In the genomic region with DNA sequence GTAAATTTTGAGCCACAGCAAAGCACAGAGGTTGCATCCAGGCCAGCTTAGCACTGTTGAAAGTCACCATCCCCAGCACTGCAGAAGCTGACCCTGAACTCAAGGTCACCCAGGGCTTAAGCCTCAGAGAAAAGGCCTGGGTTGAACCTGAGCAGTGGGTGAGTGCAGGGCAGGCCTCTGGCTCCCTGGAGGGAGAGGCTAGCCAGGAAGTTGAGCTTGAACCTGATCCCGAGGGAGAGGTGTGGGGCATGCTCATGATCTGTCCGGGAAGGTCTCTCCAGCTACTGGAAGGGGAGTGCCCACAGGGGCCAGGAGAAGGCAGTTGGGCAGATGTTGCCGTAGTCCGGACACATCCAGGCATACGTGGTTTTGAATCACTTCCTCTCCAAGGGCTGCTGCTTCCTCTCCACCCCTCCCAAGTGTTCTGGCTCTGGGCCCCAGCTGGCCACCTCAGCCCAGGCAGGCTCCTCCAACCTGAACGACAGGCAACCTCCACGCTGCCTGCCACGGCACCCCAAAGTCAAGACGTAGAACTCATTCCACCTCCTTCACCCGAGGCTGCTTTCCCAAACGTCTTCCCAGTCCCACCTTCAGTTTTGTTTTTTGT, we compare ENCODE assay signal across 9 cellular contexts. TPM values are rescaled to one million over a fixed set of nuclear protein-coding genes. Genes with fewer than 3 reads are reported as not detected.
DNase-seq lines count a peak whose midpoint lies in the region; ATAC-seq and TF ChIP-seq lines count a peak whose summit lies in the region.
"Had no signal": no experiment of that assay in that cellular context is flagged by ENCODE, and none has a peak within 500 bp of the region (broad histone marks: within the 10 kb centered on the region; RNA-seq: fewer than 3 reads in every experiment).

No MANE protein-coding gene starts in this region.

- H3K27me3 Mint-ChIP-seq in activated T-cell treated with anti-CD3 and anti-CD28 coated beads, Interleukin-2, amount 50 U/mL, for 72 hours (ENCODE audit: low read depth): no peaks in the 10 kb centered on the region
- H3K27me3 Mint-ChIP-seq in activated CD4-positive, alpha-beta memory T cell treated with anti-CD3 and anti-CD28 coated beads, Interleukin-2, amount 10 ng/mL, durations not matched to agents 7 days and 5 days: no peaks in the 10 kb centered on the region

- peaks cover 20 to 21% of the 10 kb centered on the region in 2 donors for H3K36me3 ChIP-seq in thyroid gland

- ATAC-seq in activated T-cell treated with anti-CD3 and anti-CD28 coated beads, Interleukin-2, amount 50 U/mL, for 72 hours (replicated peaks in 1 of 2): peak in 1 of 2 donors; percentile 54
- ATAC-seq in left ventricle myocardium superior (peak; percentile 76), HG02678 (IDR thresholded peaks at IDR 0.05; ENCODE audit: unreplicated experiment) (no peak)

- TF ChIP-seq CTCF in thyroid gland (IDR thresholded peaks at IDR 0.05): no peak

- peaks cover 0 to 7% of the 10 kb centered on the region in 2 donors for H3K4me1 ChIP-seq in thyroid gland

- peak overlapping the region in 1 of 3 donors; percentile 36 for H3K27ac ChIP-seq in thyroid gland

- no peak overlapping the region for H3K4me3 ChIP-seq in thyroid gland (replicated peaks in 1 of 3)

- 60 to 66% methylated on average over 10 to 11 of the region's 11 CpGs for WGBS in thyroid gland, 2 donors

- POLR2A ChIA-PET in activated CD4-positive, alpha-beta memory T cell treated with anti-CD3 and anti-CD28 coated beads, Interleukin-2, amount 10 ng/mL, durations not matched to agents 7 days and 5 days (lab: Charles Lee): interaction anchor here (0.6 to 7.5 kb wide), 6 partner anchors 10 to 230 kb away, joined by 3 to 84 read pairs (median 5); a partner anchor contains a TSS

- no peak overlapping the region for H3K4me3 Mint-ChIP-seq in activated T-cell treated with anti-CD3 and anti-CD28 coated beads, Interleukin-2, amount 50 U/mL, for 72 hours
- H3K4me3 Mint-ChIP-seq in activated CD4-positive, alpha-beta memory T cell treated with anti-CD3 and anti-CD28 coated beads, Interleukin-2, amount 10 ng/mL, durations not matched to agents 7 days and 5 days: no peak overlapping the region

- no peak for DNase-seq in activated T-cell treated with anti-CD3 and anti-CD28 coated beads, Interleukin-2, amount 50 U/mL, for 72 hours
- DNase-seq in activated T-cell treated with anti-CD3 and anti-CD28 coated beads for 4 hours: no peak
- DNase-seq in activated CD4-positive, alpha-beta memory T cell treated with anti-CD3 and anti-CD28 coated beads, Interleukin-2, amount 10 ng/mL, durations not matched to agents 7 days and 5 days: peak; percentile 39
- peak; percentile 64 for DNase-seq in left ventricle myocardium superior
- DNase-seq in thyroid gland: peak; percentile 19 to 31
- no peak for DNase-seq in DMS53 treated with DMSO at 0.1 percent for 48 hours (lab: John Stamatoyannopoulos, UW; ENCODE audit: unreplicated experiment)
- no peak for DNase-seq in NCI-H2171 treated with DMSO at 0.1 percent for 48 hours (lab: John Stamatoyannopoulos, UW)

- intact Hi-C loops in left ventricle myocardium superior (cut with micrococcal nuclease) (no loop called here), thyroid gland (cut with DNase I) (no loop called here)

- peaks cover 39% of the 10 kb centered on the region for H3K4me1 Mint-ChIP-seq in activated T-cell treated with anti-CD3 and anti-CD28 coated beads, Interleukin-2, amount 50 U/mL, for 72 hours (ENCODE audit: low read depth)
- H3K4me1 Mint-ChIP-seq in activated CD4-positive, alpha-beta memory T cell treated with anti-CD3 and anti-CD28 coated beads, Interleukin-2, amount 10 ng/mL, durations not matched to agents 7 days and 5 days: peaks cover 52% of the 10 kb centered on the region

- no peaks in the 10 kb centered on the region for H3K9me3 Mint-ChIP-seq in activated T-cell treated with anti-CD3 and anti-CD28 coated beads, Interleukin-2, amount 50 U/mL, for 72 hours
- no peaks in the 10 kb centered on the region for H3K9me3 Mint-ChIP-seq in activated CD4-positive, alpha-beta memory T cell treated with anti-CD3 and anti-CD28 coated beads, Interleukin-2, amount 10 ng/mL, durations not matched to agents 7 days and 5 days

- CTCF ChIA-PET in activated CD4-positive, alpha-beta memory T cell treated with anti-CD3 and anti-CD28 coated beads, Interleukin-2, amount 10 ng/mL, durations not matched to agents 7 days and 5 days (lab: Charles Lee): interaction anchor here (1.2 kb wide), 1 partner anchor 86 kb away, joined by 4 read pairs; no protein-coding TSS in a partner anchor

- peak overlapping the region; percentile 75 for H3K27ac Mint-ChIP-seq in activated T-cell treated with anti-CD3 and anti-CD28 coated beads, Interleukin-2, amount 50 U/mL, for 72 hours
- peak overlapping the region; percentile 83 for H3K27ac Mint-ChIP-seq in activated CD4-positive, alpha-beta memory T cell treated with anti-CD3 and anti-CD28 coated beads, Interleukin-2, amount 10 ng/mL, durations not matched to agents 7 days and 5 days

- H3K9me3 ChIP-seq in thyroid gland: no peaks in the 10 kb centered on the region

- H3K36me3 Mint-ChIP-seq in activated T-cell treated with anti-CD3 and anti-CD28 coated beads, Interleukin-2, amount 50 U/mL, for 72 hours (ENCODE audit: insufficient read depth in 2 of 2): peaks cover 3 to 11% of the 10 kb centered on the region in 2 donors
- H3K36me3 Mint-ChIP-seq in activated CD4-positive, alpha-beta memory T cell treated with anti-CD3 and anti-CD28 coated beads, Interleukin-2, amount 10 ng/mL, durations not matched to agents 7 days and 5 days (ENCODE audit: low read depth): peaks cover 62% of the 10 kb centered on the region

- no peak for TF ChIP-seq POLR2A in thyroid gland (IDR thresholded peaks at IDR 0.05)

- H3K27me3 ChIP-seq in thyroid gland: no peaks in the 10 kb centered on the region

RNA-seq across cellular contexts. Expression of a gene that starts 18.4 kb away (rescaled TPM):
- 10 to 100 TPM; 71.4 to 73.1 TPM for total RNA-seq in activated T-cell treated with anti-CD3 and anti-CD28 coated beads, Interleukin-2, amount 50 U/mL, for 72 hours
- 100 to 1,000 TPM; 168 to 179 TPM for total RNA-seq in activated CD4-positive, alpha-beta memory T cell treated with anti-CD3 and anti-CD28 coated beads, Interleukin-2, amount 10 ng/mL, durations not matched to agents 7 days and 5 days
- total RNA-seq in left ventricle myocardium superior: 23.8 TPM
- total RNA-seq in thyroid gland: 10 to 100 TPM; 43.4 to 67.5 (median 61.1) TPM

RNA-seq across cellular contexts. Expression of a gene that starts 31.8 kb away (rescaled TPM):
- total RNA-seq in activated T-cell treated with anti-CD3 and anti-CD28 coated beads, Interleukin-2, amount 50 U/mL, for 72 hours: not detected
- total RNA-seq in activated CD4-positive, alpha-beta memory T cell treated with anti-CD3 and anti-CD28 coated beads, Interleukin-2, amount 10 ng/mL, durations not matched to agents 7 days and 5 days: not detected
- not detected for total RNA-seq in left ventricle myocardium superior
- not detected for total RNA-seq in thyroid gland
- total RNA-seq: activated CD8-positive, alpha-beta memory T cell treated with anti-CD3 and anti-CD28 coated beads for 36 hours had no signal

RNA-seq across cellular contexts. Expression of a gene that starts 52.7 kb away (rescaled TPM):
- 10 to 100 TPM; 32.8 to 33.7 TPM for total RNA-seq in activated T-cell treated with anti-CD3 and anti-CD28 coated beads, Interleukin-2, amount 50 U/mL, for 72 hours
- 10 to 100 TPM; 41.7 to 41.8 TPM for total RNA-seq in activated CD4-positive, alpha-beta memory T cell treated with anti-CD3 and anti-CD28 coated beads, Interleukin-2, amount 10 ng/mL, durations not matched to agents 7 days and 5 days
- 15.3 TPM for total RNA-seq in left ventricle myocardium superior
- total RNA-seq in thyroid gland: 10 to 100 TPM; 26.2 to 49.6 (median 30.8) TPM

RNA-seq across cellular contexts. Expression of a gene that starts 52.9 kb away (rescaled TPM):
- total RNA-seq in activated T-cell treated with anti-CD3 and anti-CD28 coated beads, Interleukin-2, amount 50 U/mL, for 72 hours: 10 to 100 TPM; 15.0 to 20.6 TPM
- 10 to 100 TPM; 12.2 to 12.6 TPM for total RNA-seq in activated CD4-positive, alpha-beta memory T cell treated with anti-CD3 and anti-CD28 coated beads, Interleukin-2, amount 10 ng/mL, durations not matched to agents 7 days and 5 days
- 13.0 TPM for total RNA-seq in left ventricle myocardium superior
- 1 to 10 TPM; 6.6 to 9.2 (median 8.2) TPM for total RNA-seq in thyroid gland

Comparison
In these comparisons a context has a peak if more than half of its experiments do, and no peak if none do; other contexts are left out.
1. DNase-seq: peak in activated CD4-positive, alpha-beta memory T cell treated with anti-CD3 and anti-CD28 coated beads, Interleukin-2, amount 10 ng/mL, durations not matched to agents 7 days and 5 days (single experiment), left ventricle myocardium superior (single experiment) and thyroid gland (2 of 2); none in activated T-cell treated with anti-CD3 and anti-CD28 coated beads, Interleukin-2, amount 50 U/mL, for 72 hours (0 of 2), activated T-cell treated with anti-CD3 and anti-CD28 coated beads for 4 hours (single experiment), DMS53 treated with DMSO at 0.1 percent for 48 hours (single experiment) and NCI-H2171 treated with DMSO at 0.1 percent for 48 hours (single experiment).